Comparison of ENCODE assay signal across 23 cellular contexts in the genomic region with DNA sequence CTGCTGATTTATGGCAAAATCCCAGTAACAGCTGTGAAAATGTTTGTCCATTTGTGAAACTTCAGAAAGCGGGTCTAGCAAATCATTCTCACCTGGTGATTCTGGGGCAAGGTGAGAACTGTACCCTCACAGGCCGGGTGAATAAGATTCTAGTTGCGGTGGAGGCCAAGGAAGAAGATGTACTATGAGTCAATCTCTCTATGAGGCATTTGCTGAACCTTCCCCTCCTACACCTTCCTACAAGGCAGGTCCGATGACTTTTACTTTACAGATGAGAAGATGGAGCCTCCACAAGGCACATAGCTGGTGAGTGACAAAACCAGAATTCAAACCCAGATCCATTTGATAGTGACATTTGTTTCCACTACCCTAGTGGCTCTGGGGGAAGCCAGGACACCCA.
DNase-seq lines count a peak whose midpoint lies in the region; ATAC-seq and TF ChIP-seq lines count a peak whose summit lies in the region.
"Had no signal": no experiment of that assay in that cellular context is flagged by ENCODE, and none has a peak within 500 bp of the region (broad histone marks: within the 10 kb centered on the region; RNA-seq: fewer than 3 reads in every experiment).

No MANE protein-coding gene starts in this region.

- no peaks in the 10 kb centered on the region for H4K20me1 ChIP-seq in neural progenitor cell (ENCODE audit: low read depth)

- H3K27me3 ChIP-seq in psoas muscle (ENCODE audit: insufficient read depth in 3 of 3, low read length in 2 of 3) = no peaks in the 10 kb centered on the region
- no peaks in the 10 kb centered on the region for H3K27me3 ChIP-seq in vagina
- H3K27me3 ChIP-seq in neural progenitor cell = no peaks in the 10 kb centered on the region
- H3K27me3 ChIP-seq: ovary, uterus had no signal

- H3K4me1 ChIP-seq in psoas muscle (peaks cover 10% of the 10 kb centered on the region), vagina (no peaks in the 10 kb centered on the region), neural progenitor cell (no peaks in the 10 kb centered on the region)
- H3K4me1 ChIP-seq: uterus had no signal

- no peaks in the 10 kb centered on the region for H3K79me2 ChIP-seq in neural progenitor cell (ENCODE audit: low read depth)

- peak; percentile 88 to 91 for ATAC-seq in activated CD4-positive, CD25-positive, alpha-beta regulatory T cell treated with anti-CD3 and anti-CD28 coated beads, Interleukin-2, amount 50 U/mL, for 24 hours
- peak in 1 of 4 donors; percentile 16 for ATAC-seq in psoas muscle
- ATAC-seq: GM23338, right cardiac atrium had no signal

- H3K9me3 Mint-ChIP-seq in neural progenitor cell = no peaks in the 10 kb centered on the region
- H3K9me3 Mint-ChIP-seq: GM23338 had no signal

- peaks cover 2% of the 10 kb centered on the region for H3K27me3 Mint-ChIP-seq in neural progenitor cell (ENCODE audit: insufficient read depth, low read depth)
- H3K27me3 Mint-ChIP-seq: naive B cell had no signal

- WGBS in psoas muscle, 3 donors = 95 to 98% (median 97%) methylated on average over 4 of the region's 4 CpGs

- H3K27ac ChIP-seq in psoas muscle = peak overlapping the region; percentile 46
- no peak overlapping the region for H3K27ac ChIP-seq in vagina
- H3K27ac ChIP-seq in neural progenitor cell = no peak overlapping the region
- H3K27ac ChIP-seq: HL-60, ovary, uterus had no signal

- no peak overlapping the region for H3K27ac Mint-ChIP-seq in neural progenitor cell
- H3K27ac Mint-ChIP-seq: GM23338 had no signal

- peaks cover 4% of the 10 kb centered on the region for H3K36me3 Mint-ChIP-seq in neural progenitor cell

- H2AFZ ChIP-seq in neural progenitor cell (replicated peaks) = no peak overlapping the region
- H2AFZ ChIP-seq: GM23338 had no signal

- TF ChIP-seq CTCF in psoas muscle (IDR thresholded peaks at IDR 0.05) (no peak), vagina (IDR thresholded peaks at IDR 0.05) (no peak), neural progenitor cell (IDR thresholded peaks at IDR 0.05) (no peak)

- no peaks in the 10 kb centered on the region for H3K4me1 Mint-ChIP-seq in neural progenitor cell

- H3K4me3 ChIP-seq in psoas muscle (no peak overlapping the region), vagina (no peak overlapping the region), neural progenitor cell (no peak overlapping the region)
- H3K4me3 ChIP-seq: GM23338, ovary, uterus had no signal

- H3K36me3 ChIP-seq in psoas muscle (ENCODE audit: insufficient read depth in 1 of 2, low read depth in 1 of 2) (peaks cover 0 to 34% of the 10 kb centered on the region in 2 donors), vagina (no peaks in the 10 kb centered on the region), neural progenitor cell (no peaks in the 10 kb centered on the region)
- H3K36me3 ChIP-seq: ovary, uterus had no signal

- no peak for TF ChIP-seq POLR2A in vagina (IDR thresholded peaks at IDR 0.05)

- intact Hi-C loops in psoas muscle (cut with DNase I) (loop anchor here in 1 of 2 donors (5.0 kb wide), 2 partner anchors 209 to 279 kb away; no protein-coding TSS in a partner anchor), vagina (cut with DNase I) (loop anchor here (5.0 to 10.0 kb wide), 2 partner anchors 207 to 279 kb away; no protein-coding TSS in a partner anchor)

- no peaks in the 10 kb centered on the region for H3K9me3 ChIP-seq in psoas muscle
- no peaks in the 10 kb centered on the region for H3K9me3 ChIP-seq in vagina
- no peaks in the 10 kb centered on the region for H3K9me3 ChIP-seq in neural progenitor cell (ENCODE audit: low read depth)
- H3K9me3 ChIP-seq: ovary, uterus had no signal

- no peak overlapping the region for H3K9ac ChIP-seq in neural progenitor cell

- no peak overlapping the region for H3K4me2 ChIP-seq in neural progenitor cell
- H3K4me2 ChIP-seq: GM23338 had no signal

- H3F3A ChIP-seq in neural progenitor cell (ENCODE audit: low read depth) = no peaks in the 10 kb centered on the region

- H3K4me3 Mint-ChIP-seq in neural progenitor cell = no peak overlapping the region
- H3K4me3 Mint-ChIP-seq: GM23338 had no signal

- DNase-seq in activated CD4-positive, CD25-positive, alpha-beta regulatory T cell (lab: John Stamatoyannopoulos, UW) = no peak
- DNase-seq in stimulated activated naive CD4-positive, alpha-beta T cell treated with Interleukin-2 at 50 U/mL for 16 hours (lab: John Stamatoyannopoulos, UW) = peak; percentile 7
- no peak for DNase-seq in stimulated activated naive CD4-positive, alpha-beta T cell (lab: John Stamatoyannopoulos, UW)
- no peak for DNase-seq in psoas muscle
- peak; percentile 25 to 56 for DNase-seq in vagina (ENCODE audit: extremely low spot score in 2 of 2)
- DNase-seq in neural progenitor cell (ENCODE audit: low spot score) = no peak
- no peak for DNase-seq in NCI-H1417 (lab: John Stamatoyannopoulos, UW)
- DNase-seq: 8988T, activated gamma-delta T cell, AML-193, DMS79 treated with DMSO at 0.1 percent for 48 hours, kidney glomerular epithelial cell, mammary epithelial cell, naive B cell, NCI-H1436, NCI-H2171, NCI-H524 treated with DMSO at 0.1 percent for 48 hours, ovary, right cardiac atrium, uterus had no signal

Comparison
In these comparisons a context has a peak if more than half of its experiments do, and no peak if none do; other contexts are left out.
1. DNase-seq: peak in stimulated activated naive CD4-positive, alpha-beta T cell treated with Interleukin-2 at 50 U/mL for 16 hours (single experiment) and vagina (2 of 2); none in activated CD4-positive, CD25-positive, alpha-beta regulatory T cell (0 of 4), stimulated activated naive CD4-positive, alpha-beta T cell (0 of 6), psoas muscle (0 of 2), neural progenitor cell (single experiment) and NCI-H1417 (0 of 3).